23 cellular contexts compared by ENCODE assay signal in the genomic region with DNA sequence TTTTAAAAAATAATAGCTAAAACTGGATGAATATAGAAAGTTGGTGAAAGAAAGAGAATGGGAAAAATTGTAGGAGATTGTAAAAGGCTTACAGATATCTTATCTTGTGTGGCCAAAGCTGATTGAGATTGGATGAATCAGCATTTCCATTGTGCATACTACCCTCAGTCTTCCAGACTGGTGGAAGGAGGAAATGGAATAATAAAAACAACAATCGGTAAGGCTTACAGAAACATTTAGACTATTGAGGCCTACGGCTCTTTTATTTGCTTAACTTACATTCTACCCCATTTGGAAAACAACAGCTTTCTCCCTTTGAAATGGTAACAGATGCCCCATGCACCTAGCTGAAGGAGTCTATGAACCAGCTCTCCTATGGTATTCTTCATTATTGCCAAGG.
DNase-seq lines count a peak whose midpoint lies in the region; ATAC-seq, FAIRE-seq and TF ChIP-seq lines count a peak whose summit lies in the region.
"Had no signal": no experiment of that assay in that cellular context is flagged by ENCODE, and none has a peak within 500 bp of the region (broad histone marks: within the 10 kb centered on the region; RNA-seq: fewer than 3 reads in every experiment).

No MANE protein-coding gene starts in this region.

- H3K9me3 ChIP-seq in HUES64 (ENCODE audit: insufficient read depth, low read depth, low read length) = peaks cover 8% of the 10 kb centered on the region
- H3K9me3 ChIP-seq in K562 (replicated peaks; ENCODE audit: control insufficient read depth, insufficient read depth, low read depth, low read length) = no peaks in the 10 kb centered on the region
- peaks cover 5% of the 10 kb centered on the region for H3K9me3 ChIP-seq in iPS-18a (ENCODE audit: control insufficient read depth, low read depth, low read length)
- no peaks in the 10 kb centered on the region for H3K9me3 ChIP-seq in SJCRH30 (replicated peaks)
- H3K9me3 ChIP-seq: ascending aorta, SJSA1 had no signal

- no peaks in the 10 kb centered on the region for H3K4me1 ChIP-seq in ACC112 (ENCODE audit: control insufficient read depth, insufficient read depth, low read length, unreplicated experiment)
- H3K4me1 ChIP-seq in HUES64 (ENCODE audit: insufficient read depth, low read length) = peaks cover 17% of the 10 kb centered on the region
- peaks cover 0 to 3% of the 10 kb centered on the region in 2 experiments; a peak in 1 of 5 replicates for H3K4me1 ChIP-seq in K562 (replicated peaks in 1 of 2; ENCODE audit: control insufficient read depth in 2 of 2, insufficient read depth in 2 of 2, low read length in 2 of 2)
- peaks cover 9% of the 10 kb centered on the region for H3K4me1 ChIP-seq in iPS-18a (ENCODE audit: control insufficient read depth, low read depth, low read length)
- H3K4me1 ChIP-seq in SJCRH30 = no peaks in the 10 kb centered on the region
- H3K4me1 ChIP-seq: ascending aorta; BLaER1 treated with 17β-estradiol and CSF1 and Interleukin-3, amounts not matched to agents 10 nM and 100 nM; upper lobe of left lung had no signal

- ATAC-seq in K562 = no peak
- ATAC-seq in HG03097 (IDR thresholded peaks at IDR 0.05; ENCODE audit: low FRiP score, unreplicated experiment) = no peak
- ATAC-seq: left colon; natural killer cell treated with Interleukin-12 subunit alpha and Interleukin-12 subunit beta and Interleukin-15 and Interleukin-18, amount 100 ng/mL, for 72 hours had no signal

- H3K27me3 ChIP-seq in ACC112 (ENCODE audit: insufficient read depth, low read length) (no peaks in the 10 kb centered on the region), HUES64 (ENCODE audit: insufficient read depth, low read length) (no peaks in the 10 kb centered on the region), K562 (ENCODE audit: control insufficient read depth in 2 of 2, insufficient read depth in 2 of 2, low read length in 2 of 2) (no peaks in the 10 kb centered on the region), iPS-18a (ENCODE audit: control insufficient read depth, insufficient read depth, low read length) (no peaks in the 10 kb centered on the region), SJCRH30 (no peaks in the 10 kb centered on the region)
- H3K27me3 ChIP-seq: ascending aorta; BLaER1 treated with 17β-estradiol and CSF1 and Interleukin-3, amounts not matched to agents 10 nM and 100 nM; SJSA1; stomach; upper lobe of left lung had no signal

- peak; percentile 19 for FAIRE-seq in K562 (lab: Jason Lieb, UNC)
- FAIRE-seq: GM12892 had no signal

- CTCF ChIA-PET in K562 (lab: Yijun Ruan, JAX; ENCODE audit: low intra/inter-chr PET ratio) = no interaction called here

- peak overlapping the region; percentile 18; the same call in 1 of the 2 replicates for H3K9ac ChIP-seq in HUES64 (ENCODE audit: low read depth, low read length)
- H3K9ac ChIP-seq in K562 (ENCODE audit: insufficient read depth in 1 of 2, low read depth in 2 of 2, low read length in 2 of 2) = no peak overlapping the region
- H3K9ac ChIP-seq in iPS-18a (ENCODE audit: low read length) = no peak overlapping the region
- H3K9ac ChIP-seq: BLaER1 treated with 17β-estradiol and CSF1 and Interleukin-3, amounts not matched to agents 10 nM and 100 nM had no signal

- no peak for TF ChIP-seq CTCF in K562 (IDR thresholded peaks at IDR 0.05 in 2 of 3, conservative IDR thresholded peaks at IDR 0.05 in 1 of 3; ENCODE audit: insufficient read depth in 2 of 3, low read depth in 1 of 3, low read length in 3 of 3)
- TF ChIP-seq CTCF in nephron progenitor cell (IDR thresholded peaks at IDR 0.05) = no peak

- H3K9me1 ChIP-seq in K562 (ENCODE audit: control insufficient read depth, insufficient read depth, low read length) = no peaks in the 10 kb centered on the region

- H3K27ac ChIP-seq in ACC112 (ENCODE audit: low read depth, low read length) (no peak overlapping the region), HUES64 (ENCODE audit: low read depth, low read length) (peak overlapping the region; percentile 29; the same call in 1 of the 2 replicates), K562 (ENCODE audit: extremely low read depth, low read depth, low read length) (no peak overlapping the region), iPS-18a (ENCODE audit: low read length) (no peak overlapping the region), SJCRH30 (no peak overlapping the region)
- H3K27ac ChIP-seq: ascending aorta; BLaER1 treated with 17β-estradiol and CSF1 and Interleukin-3, amounts not matched to agents 10 nM and 100 nM; SJSA1; stomach; upper lobe of left lung had no signal

- H3K27ac Mint-ChIP-seq in nephron progenitor cell = no peak overlapping the region
- H3K27ac Mint-ChIP-seq: activated naive CD4-positive, alpha-beta T cell treated with anti-CD3 and anti-CD28 coated beads, Interleukin-2, amount 10 ng/mL, durations not matched to agents 7 days and 5 days; natural killer cell treated with Interleukin-12 subunit alpha and Interleukin-12 subunit beta and Interleukin-15 and Interleukin-18, amount 100 ng/mL, for 72 hours had no signal

- H3K27me3 Mint-ChIP-seq in nephron progenitor cell (ENCODE audit: low read depth, poor library complexity) = peaks cover 3% of the 10 kb centered on the region
- H3K27me3 Mint-ChIP-seq: activated naive CD4-positive, alpha-beta T cell treated with anti-CD3 and anti-CD28 coated beads, Interleukin-2, amount 10 ng/mL, durations not matched to agents 7 days and 5 days had no signal

- no peaks in the 10 kb centered on the region for H3K36me3 Mint-ChIP-seq in nephron progenitor cell (ENCODE audit: low read depth)
- H3K36me3 Mint-ChIP-seq: activated naive CD4-positive, alpha-beta T cell treated with anti-CD3 and anti-CD28 coated beads, Interleukin-2, amount 10 ng/mL, durations not matched to agents 7 days and 5 days; natural killer cell treated with Interleukin-12 subunit alpha and Interleukin-12 subunit beta and Interleukin-15 and Interleukin-18, amount 100 ng/mL, for 72 hours had no signal

- no TSS peak for BruUV-seq in K562 (replicated peaks; lab: Mats Ljungman, UMichigan)

- no peak overlapping the region for H3K4me3 ChIP-seq in ACC112 (ENCODE audit: low read depth, low read length)
- no peak overlapping the region for H3K4me3 ChIP-seq in HUES64 (ENCODE audit: low read length)
- H3K4me3 ChIP-seq in K562 = no peak overlapping the region
- H3K4me3 ChIP-seq in iPS-18a (ENCODE audit: low read length) = peak overlapping the region; percentile 13
- H3K4me3 ChIP-seq in SJCRH30 = no peak overlapping the region
- H3K4me3 ChIP-seq: ascending aorta; BLaER1 treated with 17β-estradiol and CSF1 and Interleukin-3, amounts not matched to agents 10 nM and 100 nM; SJSA1; stomach; upper lobe of left lung had no signal

- in situ Hi-C loops in K562 (cut with MboI) = no loop called here

- H3K36me3 ChIP-seq in ACC112 (ENCODE audit: insufficient read depth, low read length) (no peaks in the 10 kb centered on the region), HUES64 (ENCODE audit: insufficient read depth, low read length) (no peaks in the 10 kb centered on the region), K562 (ENCODE audit: control insufficient read depth, insufficient read depth, low read length) (no peaks in the 10 kb centered on the region), iPS-18a (ENCODE audit: control insufficient read depth, low read depth, low read length) (no peaks in the 10 kb centered on the region), SJCRH30 (no peaks in the 10 kb centered on the region)
- H3K36me3 ChIP-seq: ascending aorta; BLaER1 treated with 17β-estradiol and CSF1 and Interleukin-3, amounts not matched to agents 10 nM and 100 nM; SJSA1; stomach; upper lobe of left lung had no signal

- TF ChIP-seq RAD21 in K562 (CRISPR knock-in tag; conservative IDR thresholded peaks at IDR 0.05 in 1 of 2, IDR thresholded peaks at IDR 0.05 in 1 of 2) = no peak

- no peak for TF ChIP-seq EP300 in K562 (IDR thresholded peaks at IDR 0.05; ENCODE audit: low read length)

- H3K79me2 ChIP-seq in ACC112 (ENCODE audit: control insufficient read depth, insufficient read depth, low read length, unreplicated experiment) (no peaks in the 10 kb centered on the region), K562 (ENCODE audit: control insufficient read depth, insufficient read depth, low read length) (no peaks in the 10 kb centered on the region)

- no peaks in the 10 kb centered on the region for H4K20me1 ChIP-seq in K562 (replicated peaks; ENCODE audit: control insufficient read depth, insufficient read depth, low read length)
- H4K20me1 ChIP-seq: BLaER1 treated with 17β-estradiol and CSF1 and Interleukin-3, amounts not matched to agents 10 nM and 100 nM had no signal

- H3K4me3 Mint-ChIP-seq in nephron progenitor cell = no peak overlapping the region
- H3K4me3 Mint-ChIP-seq: activated naive CD4-positive, alpha-beta T cell treated with anti-CD3 and anti-CD28 coated beads, Interleukin-2, amount 10 ng/mL, durations not matched to agents 7 days and 5 days; natural killer cell treated with Interleukin-12 subunit alpha and Interleukin-12 subunit beta and Interleukin-15 and Interleukin-18, amount 100 ng/mL, for 72 hours had no signal

- intact Hi-C loops in K562 (cut with micrococcal nuclease) = no loop called here

- no peak overlapping the region for H3K4me2 ChIP-seq in K562 (ENCODE audit: insufficient read depth, low read length)
- H3K4me2 ChIP-seq: BLaER1 treated with 17β-estradiol and CSF1 and Interleukin-3, amounts not matched to agents 10 nM and 100 nM had no signal

- H3K4me1 Mint-ChIP-seq in nephron progenitor cell = no peaks in the 10 kb centered on the region
- H3K4me1 Mint-ChIP-seq: activated naive CD4-positive, alpha-beta T cell treated with anti-CD3 and anti-CD28 coated beads, Interleukin-2, amount 10 ng/mL, durations not matched to agents 7 days and 5 days had no signal

- TF ChIP-seq POLR2A in K562 (conservative IDR thresholded peaks at IDR 0.05) = no peak

- H3K9me3 Mint-ChIP-seq in nephron progenitor cell = peaks cover 13% of the 10 kb centered on the region
- H3K9me3 Mint-ChIP-seq: natural killer cell treated with Interleukin-12 subunit alpha and Interleukin-12 subunit beta and Interleukin-15 and Interleukin-18, amount 100 ng/mL, for 72 hours had no signal

- WGBS in HUES64 = 8% methylated on average over 2 of the region's 2 CpGs
- 3% methylated on average over 2 of the region's 2 CpGs for WGBS in K562 (ENCODE audit: insufficient coverage, low coverage, missing lambda C conversion rate)

- H2AFZ ChIP-seq in ACC112 (ENCODE audit: low read length, unreplicated experiment) (peak overlapping the region; percentile 31), K562 (ENCODE audit: low read depth, low read length) (no peak overlapping the region)

- DNase-seq in K562 (ENCODE audit: extremely low read depth in 1 of 4, low spot score in 3 of 4) = peak in 1 of 4 experiments; percentile 12
- no peak for DNase-seq in SJCRH30
- no peak for DNase-seq in Kasumi-1 (lab: John Stamatoyannopoulos, UW)
- DNase-seq in nephron progenitor cell = no peak
- DNase-seq: activated CD4-positive, CD25-positive, alpha-beta regulatory T cell; activated naive CD4-positive, alpha-beta T cell treated with anti-CD3 and anti-CD28 coated beads, Interleukin-2, amount 10 ng/mL, durations not matched to agents 7 days and 5 days; activated T-cell treated with anti-CD3 and anti-CD28 coated beads, Interleukin-2, amount 50 U/mL, for 48 hours; left colon; NCI-H1417; NCI-H748 treated with DMSO at 0.1 percent for 48 hours; posterior cingulate gyrus; stimulated activated CD4-positive, alpha-beta T cell treated with anti-CD3 and anti-CD28 coated beads, Interleukin-2, amount 100 ng/mL, for 48 hours; stomach; upper lobe of left lung had no signal

- POLR2A ChIA-PET in K562 (lab: Yijun Ruan, JAX) = interaction anchor here (0.7 kb wide), 1 partner anchor 16 kb away, joined by 4 read pairs; no protein-coding TSS in a partner anchor
